1 cellular context compared by ENCODE assay signal in genomic region chr15:67833504-67834248, GRCh38.
TF ChIP-seq lines count a peak whose summit lies in the region.

No MANE protein-coding gene starts in this region.

TF ChIP-seq in HepG2, 621 proteins besides CTCF, POLR2A, EP300 and RAD21 (continues in another document):
- TF ChIP-seq, protein P1, sequence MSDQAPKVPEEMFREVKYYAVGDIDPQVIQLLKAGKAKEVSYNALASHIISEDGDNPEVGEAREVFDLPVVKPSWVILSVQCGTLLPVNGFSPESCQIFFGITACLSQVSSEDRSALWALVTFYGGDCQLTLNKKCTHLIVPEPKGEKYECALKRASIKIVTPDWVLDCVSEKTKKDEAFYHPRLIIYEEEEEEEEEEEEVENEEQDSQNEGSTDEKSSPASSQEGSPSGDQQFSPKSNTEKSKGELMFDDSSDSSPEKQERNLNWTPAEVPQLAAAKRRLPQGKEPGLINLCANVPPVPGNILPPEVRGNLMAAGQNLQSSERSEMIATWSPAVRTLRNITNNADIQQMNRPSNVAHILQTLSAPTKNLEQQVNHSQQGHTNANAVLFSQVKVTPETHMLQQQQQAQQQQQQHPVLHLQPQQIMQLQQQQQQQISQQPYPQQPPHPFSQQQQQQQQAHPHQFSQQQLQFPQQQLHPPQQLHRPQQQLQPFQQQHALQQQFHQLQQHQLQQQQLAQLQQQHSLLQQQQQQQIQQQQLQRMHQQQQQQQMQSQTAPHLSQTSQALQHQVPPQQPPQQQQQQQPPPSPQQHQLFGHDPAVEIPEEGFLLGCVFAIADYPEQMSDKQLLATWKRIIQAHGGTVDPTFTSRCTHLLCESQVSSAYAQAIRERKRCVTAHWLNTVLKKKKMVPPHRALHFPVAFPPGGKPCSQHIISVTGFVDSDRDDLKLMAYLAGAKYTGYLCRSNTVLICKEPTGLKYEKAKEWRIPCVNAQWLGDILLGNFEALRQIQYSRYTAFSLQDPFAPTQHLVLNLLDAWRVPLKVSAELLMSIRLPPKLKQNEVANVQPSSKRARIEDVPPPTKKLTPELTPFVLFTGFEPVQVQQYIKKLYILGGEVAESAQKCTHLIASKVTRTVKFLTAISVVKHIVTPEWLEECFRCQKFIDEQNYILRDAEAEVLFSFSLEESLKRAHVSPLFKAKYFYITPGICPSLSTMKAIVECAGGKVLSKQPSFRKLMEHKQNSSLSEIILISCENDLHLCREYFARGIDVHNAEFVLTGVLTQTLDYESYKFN (CRISPR knock-in tag; conservative IDR thresholded peaks at IDR 0.05): 0 out of 2 replicates have a peak, but pooled peaks have one; percentile 28
- TF ChIP-seq RXRA (CRISPR knock-in tag; IDR thresholded peaks at IDR 0.05) (0 out of 2 replicates have a peak, but pooled peaks have one; percentile 43), ZNF83 (CRISPR knock-in tag; IDR thresholded peaks at IDR 0.05; ENCODE audit: borderline replicate concordance) (peak; percentile 39; the same call in 1 of the 2 replicates), ZNF788 (CRISPR knock-in tag; IDR thresholded peaks at IDR 0.05; ENCODE audit: borderline replicate concordance) (peak; percentile 51; the same call in 1 of the 2 replicates), ZNF263 (CRISPR knock-in tag; IDR thresholded peaks at IDR 0.05) (0 out of 2 replicates have a peak, but pooled peaks have one; percentile 14), SOX6 (IDR thresholded peaks at IDR 0.05) (no peak), SOX6 (CRISPR knock-in tag; IDR thresholded peaks at IDR 0.05) (peak; percentile 45), SPEN (CRISPR knock-in tag; IDR thresholded peaks at IDR 0.05; ENCODE audit: low read depth) (0 out of 2 replicates have a peak, but pooled peaks have one; percentile 31), SALL1 (CRISPR knock-in tag; IDR thresholded peaks at IDR 0.05) (peak; percentile 39; the same call in 1 of the 2 replicates), CREB1 (IDR thresholded peaks at IDR 0.05) (no peak), CREB1 (CRISPR knock-in tag; IDR thresholded peaks at IDR 0.05) (no peak), ZNF550 (CRISPR knock-in tag; IDR thresholded peaks at IDR 0.05; ENCODE audit: borderline replicate concordance) (no peak), ZNF777 (CRISPR knock-in tag; IDR thresholded peaks at IDR 0.05) (peak; percentile 90), ZNF607 (CRISPR knock-in tag; IDR thresholded peaks at IDR 0.05; ENCODE audit: borderline replicate concordance) (0 out of 2 replicates have a peak, but pooled peaks have one; percentile 36), ZNF414 (CRISPR knock-in tag; IDR thresholded peaks at IDR 0.05) (0 out of 2 replicates have a peak, but pooled peaks have one; percentile 60), KDM5B (CRISPR knock-in tag; IDR thresholded peaks at IDR 0.05; ENCODE audit: borderline replicate concordance) (peak; percentile 33; the same call in 1 of the 2 replicates), TBX2 (CRISPR knock-in tag; IDR thresholded peaks at IDR 0.05; ENCODE audit: borderline replicate concordance) (peak; percentile 46; the same call in 1 of the 2 replicates), ZFP91 (CRISPR knock-in tag; IDR thresholded peaks at IDR 0.05; ENCODE audit: borderline replicate concordance) (peak; percentile 55; the same call in 1 of the 2 replicates), ZNF572 (CRISPR knock-in tag; IDR thresholded peaks at IDR 0.05) (peak; percentile 22; the same call in 1 of the 2 replicates), KDM2A (CRISPR knock-in tag; IDR thresholded peaks at IDR 0.05; ENCODE audit: borderline replicate concordance, low read depth) (peak; percentile 34; the same call in 1 of the 2 replicates), ADNP (CRISPR knock-in tag; IDR thresholded peaks at IDR 0.05) (no peak), ZNF570 (CRISPR knock-in tag; IDR thresholded peaks at IDR 0.05; ENCODE audit: borderline replicate concordance) (no peak), HNF4A (CRISPR knock-in tag; IDR thresholded peaks at IDR 0.05) (peak; percentile 33; the same call in 1 of the 2 replicates), MAZ (IDR thresholded peaks at IDR 0.05; ENCODE audit: borderline replicate concordance, low read depth, low read length) (0 out of 2 replicates have a peak, but pooled peaks have one; percentile 12), MAZ (CRISPR knock-in tag; IDR thresholded peaks at IDR 0.05; ENCODE audit: low read depth) (peak; percentile 34; the same call in 1 of the 2 replicates), ZNF772 (CRISPR knock-in tag; IDR thresholded peaks at IDR 0.05) (0 out of 2 replicates have a peak, but pooled peaks have one; percentile 24), ZSCAN22 (CRISPR knock-in tag; IDR thresholded peaks at IDR 0.05) (no peak), ZSCAN25 (CRISPR knock-in tag; IDR thresholded peaks at IDR 0.05) (peak; percentile 83), NCOA1 (CRISPR knock-in tag; IDR thresholded peaks at IDR 0.05) (no peak), MTF2 (CRISPR knock-in tag; IDR thresholded peaks at IDR 0.05; ENCODE audit: borderline replicate concordance) (peak; percentile 67; the same call in 1 of the 2 replicates), BCL6 (CRISPR knock-in tag; IDR thresholded peaks at IDR 0.05) (peak; percentile 14; the same call in 1 of the 2 replicates), ATF1 (CRISPR knock-in tag; IDR thresholded peaks at IDR 0.05) (no peak), ZBTB38 (CRISPR knock-in tag; IDR thresholded peaks at IDR 0.05) (peak; percentile 58; the same call in 1 of the 2 replicates), HNF1B (CRISPR knock-in tag; IDR thresholded peaks at IDR 0.05) (peak; percentile 54; the same call in 1 of the 2 replicates)
- TF ChIP-seq, protein P2, sequence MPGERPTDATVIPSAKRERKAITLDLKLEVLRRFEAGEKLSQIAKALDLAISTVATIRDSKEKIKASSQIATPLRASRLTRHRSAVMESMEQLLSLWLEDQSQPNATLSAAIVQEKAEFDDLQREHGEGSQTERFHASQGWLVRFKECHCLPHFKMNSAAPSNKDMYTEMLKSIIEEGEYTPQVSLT (CRISPR knock-in tag; IDR thresholded peaks at IDR 0.05; ENCODE audit: borderline replicate concordance, low read depth): no peak
- TF ChIP-seq, protein P3, sequence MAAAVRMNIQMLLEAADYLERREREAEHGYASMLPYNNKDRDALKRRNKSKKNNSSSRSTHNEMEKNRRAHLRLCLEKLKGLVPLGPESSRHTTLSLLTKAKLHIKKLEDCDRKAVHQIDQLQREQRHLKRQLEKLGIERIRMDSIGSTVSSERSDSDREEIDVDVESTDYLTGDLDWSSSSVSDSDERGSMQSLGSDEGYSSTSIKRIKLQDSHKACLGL (CRISPR knock-in tag; IDR thresholded peaks at IDR 0.05): 0 out of 2 replicates have a peak, but pooled peaks have one; percentile 22
- TF ChIP-seq, protein P4, sequence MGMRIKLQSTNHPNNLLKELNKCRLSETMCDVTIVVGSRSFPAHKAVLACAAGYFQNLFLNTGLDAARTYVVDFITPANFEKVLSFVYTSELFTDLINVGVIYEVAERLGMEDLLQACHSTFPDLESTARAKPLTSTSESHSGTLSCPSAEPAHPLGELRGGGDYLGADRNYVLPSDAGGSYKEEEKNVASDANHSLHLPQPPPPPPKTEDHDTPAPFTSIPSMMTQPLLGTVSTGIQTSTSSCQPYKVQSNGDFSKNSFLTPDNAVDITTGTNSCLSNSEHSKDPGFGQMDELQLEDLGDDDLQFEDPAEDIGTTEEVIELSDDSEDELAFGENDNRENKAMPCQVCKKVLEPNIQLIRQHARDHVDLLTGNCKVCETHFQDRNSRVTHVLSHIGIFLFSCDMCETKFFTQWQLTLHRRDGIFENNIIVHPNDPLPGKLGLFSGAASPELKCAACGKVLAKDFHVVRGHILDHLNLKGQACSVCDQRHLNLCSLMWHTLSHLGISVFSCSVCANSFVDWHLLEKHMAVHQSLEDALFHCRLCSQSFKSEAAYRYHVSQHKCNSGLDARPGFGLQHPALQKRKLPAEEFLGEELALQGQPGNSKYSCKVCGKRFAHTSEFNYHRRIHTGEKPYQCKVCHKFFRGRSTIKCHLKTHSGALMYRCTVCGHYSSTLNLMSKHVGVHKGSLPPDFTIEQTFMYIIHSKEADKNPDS (CRISPR knock-in tag; IDR thresholded peaks at IDR 0.05): no peak
- TF ChIP-seq, protein P5, sequence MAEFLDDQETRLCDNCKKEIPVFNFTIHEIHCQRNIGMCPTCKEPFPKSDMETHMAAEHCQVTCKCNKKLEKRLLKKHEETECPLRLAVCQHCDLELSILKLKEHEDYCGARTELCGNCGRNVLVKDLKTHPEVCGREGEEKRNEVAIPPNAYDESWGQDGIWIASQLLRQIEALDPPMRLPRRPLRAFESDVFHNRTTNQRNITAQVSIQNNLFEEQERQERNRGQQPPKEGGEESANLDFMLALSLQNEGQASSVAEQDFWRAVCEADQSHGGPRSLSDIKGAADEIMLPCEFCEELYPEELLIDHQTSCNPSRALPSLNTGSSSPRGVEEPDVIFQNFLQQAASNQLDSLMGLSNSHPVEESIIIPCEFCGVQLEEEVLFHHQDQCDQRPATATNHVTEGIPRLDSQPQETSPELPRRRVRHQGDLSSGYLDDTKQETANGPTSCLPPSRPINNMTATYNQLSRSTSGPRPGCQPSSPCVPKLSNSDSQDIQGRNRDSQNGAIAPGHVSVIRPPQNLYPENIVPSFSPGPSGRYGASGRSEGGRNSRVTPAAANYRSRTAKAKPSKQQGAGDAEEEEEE (CRISPR knock-in tag; IDR thresholded peaks at IDR 0.05; ENCODE audit: borderline replicate concordance): peak; percentile 79; the same call in 1 of the 2 replicates
- TF ChIP-seq, protein P6, sequence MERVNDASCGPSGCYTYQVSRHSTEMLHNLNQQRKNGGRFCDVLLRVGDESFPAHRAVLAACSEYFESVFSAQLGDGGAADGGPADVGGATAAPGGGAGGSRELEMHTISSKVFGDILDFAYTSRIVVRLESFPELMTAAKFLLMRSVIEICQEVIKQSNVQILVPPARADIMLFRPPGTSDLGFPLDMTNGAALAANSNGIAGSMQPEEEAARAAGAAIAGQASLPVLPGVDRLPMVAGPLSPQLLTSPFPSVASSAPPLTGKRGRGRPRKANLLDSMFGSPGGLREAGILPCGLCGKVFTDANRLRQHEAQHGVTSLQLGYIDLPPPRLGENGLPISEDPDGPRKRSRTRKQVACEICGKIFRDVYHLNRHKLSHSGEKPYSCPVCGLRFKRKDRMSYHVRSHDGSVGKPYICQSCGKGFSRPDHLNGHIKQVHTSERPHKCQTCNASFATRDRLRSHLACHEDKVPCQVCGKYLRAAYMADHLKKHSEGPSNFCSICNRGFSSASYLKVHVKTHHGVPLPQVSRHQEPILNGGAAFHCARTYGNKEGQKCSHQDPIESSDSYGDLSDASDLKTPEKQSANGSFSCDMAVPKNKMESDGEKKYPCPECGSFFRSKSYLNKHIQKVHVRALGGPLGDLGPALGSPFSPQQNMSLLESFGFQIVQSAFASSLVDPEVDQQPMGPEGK (CRISPR knock-in tag; IDR thresholded peaks at IDR 0.05): peak; percentile 93
- TF ChIP-seq, protein P7, sequence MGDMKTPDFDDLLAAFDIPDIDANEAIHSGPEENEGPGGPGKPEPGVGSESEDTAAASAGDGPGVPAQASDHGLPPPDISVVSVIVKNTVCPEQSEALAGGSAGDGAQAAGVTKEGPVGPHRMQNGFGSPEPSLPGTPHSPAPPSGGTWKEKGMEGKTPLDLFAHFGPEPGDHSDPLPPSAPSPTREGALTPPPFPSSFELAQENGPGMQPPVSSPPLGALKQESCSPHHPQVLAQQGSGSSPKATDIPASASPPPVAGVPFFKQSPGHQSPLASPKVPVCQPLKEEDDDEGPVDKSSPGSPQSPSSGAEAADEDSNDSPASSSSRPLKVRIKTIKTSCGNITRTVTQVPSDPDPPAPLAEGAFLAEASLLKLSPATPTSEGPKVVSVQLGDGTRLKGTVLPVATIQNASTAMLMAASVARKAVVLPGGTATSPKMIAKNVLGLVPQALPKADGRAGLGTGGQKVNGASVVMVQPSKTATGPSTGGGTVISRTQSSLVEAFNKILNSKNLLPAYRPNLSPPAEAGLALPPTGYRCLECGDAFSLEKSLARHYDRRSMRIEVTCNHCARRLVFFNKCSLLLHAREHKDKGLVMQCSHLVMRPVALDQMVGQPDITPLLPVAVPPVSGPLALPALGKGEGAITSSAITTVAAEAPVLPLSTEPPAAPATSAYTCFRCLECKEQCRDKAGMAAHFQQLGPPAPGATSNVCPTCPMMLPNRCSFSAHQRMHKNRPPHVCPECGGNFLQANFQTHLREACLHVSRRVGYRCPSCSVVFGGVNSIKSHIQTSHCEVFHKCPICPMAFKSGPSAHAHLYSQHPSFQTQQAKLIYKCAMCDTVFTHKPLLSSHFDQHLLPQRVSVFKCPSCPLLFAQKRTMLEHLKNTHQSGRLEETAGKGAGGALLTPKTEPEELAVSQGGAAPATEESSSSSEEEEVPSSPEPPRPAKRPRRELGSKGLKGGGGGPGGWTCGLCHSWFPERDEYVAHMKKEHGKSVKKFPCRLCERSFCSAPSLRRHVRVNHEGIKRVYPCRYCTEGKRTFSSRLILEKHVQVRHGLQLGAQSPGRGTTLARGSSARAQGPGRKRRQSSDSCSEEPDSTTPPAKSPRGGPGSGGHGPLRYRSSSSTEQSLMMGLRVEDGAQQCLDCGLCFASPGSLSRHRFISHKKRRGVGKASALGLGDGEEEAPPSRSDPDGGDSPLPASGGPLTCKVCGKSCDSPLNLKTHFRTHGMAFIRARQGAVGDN (CRISPR knock-in tag; IDR thresholded peaks at IDR 0.05): peak; percentile 64
